ENCODE assay signal across 22 cellular contexts in genomic region chr1:20962576-20963258, GRCh38.
DNase-seq lines count a peak whose midpoint lies in the region; ATAC-seq, FAIRE-seq and TF ChIP-seq lines count a peak whose summit lies in the region.
"Had no signal": no experiment of that assay in that cellular context is flagged by ENCODE, and none has a peak within 500 bp of the region (broad histone marks: within the 10 kb centered on the region; RNA-seq: fewer than 3 reads in every experiment).

No MANE protein-coding gene starts in this region.

- no peak overlapping the region for H3K56ac ChIP-seq in mesendoderm (ENCODE audit: low read length)

- WGBS in mesendoderm (ENCODE audit: extremely low coverage, insufficient coverage, low lambda C conversion rate) = no CpG with 5 or more reads among the region's 2 CpGs
- WGBS in pancreas, 2 donors = 96 to 99% methylated on average over 2 of the region's 2 CpGs
- WGBS in right lobe of liver (ENCODE audit: insufficient coverage, low coverage, low lambda C conversion rate, missing lambda C conversion rate) = 93% methylated on average over 2 of the region's 2 CpGs

- H3K27me3 ChIP-seq in right atrium auricular region = no peaks in the 10 kb centered on the region
- no peaks in the 10 kb centered on the region for H3K27me3 ChIP-seq in mesendoderm (ENCODE audit: insufficient read depth, low read length, poor library complexity)
- no peaks in the 10 kb centered on the region for H3K27me3 ChIP-seq in pancreas
- H3K27me3 ChIP-seq in right lobe of liver = no peaks in the 10 kb centered on the region
- H3K27me3 ChIP-seq: MG63 had no signal

- H4K8ac ChIP-seq in mesendoderm (ENCODE audit: low read depth, low read length) = no peak overlapping the region

- DNase-seq in Right ventricle myocardium superior = no peak
- no peak for DNase-seq in right atrium auricular region (ENCODE audit: low spot score)
- DNase-seq in fibroblast of gingiva (ENCODE audit: low read depth) = peak; percentile 83
- no peak for DNase-seq in left ventricle myocardium superior
- peak; percentile 15 for DNase-seq in smooth muscle cell of the brain vasculature (ENCODE audit: low read depth, low spot score)
- no peak for DNase-seq in mesendoderm
- no peak for DNase-seq in pancreas
- no peak for DNase-seq in right lobe of liver
- DNase-seq: AML-193; Calu3; CD4-positive, alpha-beta T cell; KG1; MG63; NCI-H1105; NCI-H1694 treated with DMSO at 0.1 percent for 48 hours; NCI-H446; NCI-H774; SHP77 had no signal

- peak overlapping the region in 1 of 2 donors; percentile 40 for H3K27ac ChIP-seq in right atrium auricular region
- H3K27ac ChIP-seq in mesendoderm (ENCODE audit: low read depth, low read length) = no peak overlapping the region
- no peak overlapping the region for H3K27ac ChIP-seq in pancreas
- H3K27ac ChIP-seq in right lobe of liver = no peak overlapping the region
- H3K27ac ChIP-seq: A549 had no signal

- TF ChIP-seq CTCF in right atrium auricular region (IDR thresholded peaks at IDR 0.05) (no peak), pancreas (IDR thresholded peaks at IDR 0.05) (no peak), right lobe of liver (IDR thresholded peaks at IDR 0.05) (no peak)

- no peak overlapping the region for H3K18ac ChIP-seq in mesendoderm (ENCODE audit: low read length)

- no peak overlapping the region for H3K4ac ChIP-seq in mesendoderm (ENCODE audit: low read depth, low read length)

- H3K4me1 ChIP-seq in right atrium auricular region (peaks cover 0 to 5% of the 10 kb centered on the region in 2 donors), mesendoderm (ENCODE audit: control insufficient read depth, low read depth, low read length) (no peaks in the 10 kb centered on the region), pancreas (no peaks in the 10 kb centered on the region), right lobe of liver (no peaks in the 10 kb centered on the region)
- H3K4me1 ChIP-seq: A549 had no signal

- no peaks in the 10 kb centered on the region for H3K79me2 ChIP-seq in mesendoderm (ENCODE audit: control insufficient read depth, insufficient read depth, low read length)

- H3K23ac ChIP-seq in mesendoderm (ENCODE audit: low read length) = no peak overlapping the region

- intact Hi-C loops in Right ventricle myocardium superior (cut with DNase I) = no loop called here
- intact Hi-C loops in left ventricle myocardium superior (cut with micrococcal nuclease) = no loop called here
- intact Hi-C loops in pancreas (cut with DNase I) = no loop called here
- intact Hi-C loops in right lobe of liver (cut with DNase I) = no loop called here

- H3K4me2 ChIP-seq in mesendoderm (ENCODE audit: low read length) = no peak overlapping the region
- H3K4me2 ChIP-seq: A549 had no signal

- H3K36me3 ChIP-seq in right atrium auricular region (no peaks in the 10 kb centered on the region), mesendoderm (ENCODE audit: control insufficient read depth, insufficient read depth, low read length) (no peaks in the 10 kb centered on the region), pancreas (no peaks in the 10 kb centered on the region), right lobe of liver (no peaks in the 10 kb centered on the region)

- H2BK15ac ChIP-seq in mesendoderm (replicated peaks; ENCODE audit: low read depth) = no peak overlapping the region

- H2BK5ac ChIP-seq in mesendoderm (ENCODE audit: low read length) = no peak overlapping the region

- no peak overlapping the region for H3K9ac ChIP-seq in mesendoderm (ENCODE audit: low read length)

- TF ChIP-seq POLR2A in right lobe of liver (IDR thresholded peaks at IDR 0.05) = no peak

- H3K9me3 ChIP-seq in right atrium auricular region (no peaks in the 10 kb centered on the region), pancreas (no peaks in the 10 kb centered on the region), right lobe of liver (no peaks in the 10 kb centered on the region)
- H3K9me3 ChIP-seq: A549, MG63 had no signal

- no peaks in the 10 kb centered on the region for H3K79me1 ChIP-seq in mesendoderm (ENCODE audit: low read length)

- ATAC-seq in Right ventricle myocardium superior (ENCODE audit: poor library complexity) = peak; percentile 79
- ATAC-seq in left ventricle myocardium superior = peak; percentile 91
- no peak for ATAC-seq in pancreas
- no peak for ATAC-seq in right lobe of liver
- ATAC-seq: A549 had no signal

- FAIRE-seq in pancreas (lab: Jason Lieb, UNC) = no peak
- FAIRE-seq: A549, G401.6, GM12892, GM19239 had no signal

- H4K5ac ChIP-seq in mesendoderm (ENCODE audit: low read length) = no peak overlapping the region

- H3K4me3 ChIP-seq in right atrium auricular region (no peak overlapping the region), mesendoderm (ENCODE audit: low read length) (no peak overlapping the region), pancreas (no peak overlapping the region), right lobe of liver (no peak overlapping the region)
- H3K4me3 ChIP-seq: A549, MG63 had no signal

- H2BK120ac ChIP-seq in mesendoderm (ENCODE audit: low read depth, low read length) = no peak overlapping the region

- H2AK5ac ChIP-seq in mesendoderm (ENCODE audit: low read length) = no peak overlapping the region

Comparison
In these comparisons a context has a peak if more than half of its experiments do, and no peak if none do; other contexts are left out.
1. ATAC-seq: peak in Right ventricle myocardium superior (single experiment) and left ventricle myocardium superior (single experiment); none in pancreas (0 of 4) and right lobe of liver (0 of 4).
2. DNase-seq: peak in fibroblast of gingiva (single experiment) and smooth muscle cell of the brain vasculature (single experiment); none in Right ventricle myocardium superior (single experiment), right atrium auricular region (single experiment), left ventricle myocardium superior (single experiment), mesendoderm (single experiment), pancreas (0 of 6) and right lobe of liver (0 of 3).